In genomic region chr14:56293506-56293905, GRCh38 we compare ENCODE assay signal across 28 cellular contexts.
"Had no signal": no experiment of that assay in that cellular context is flagged by ENCODE, and none has a peak within 500 bp of the region (broad histone marks: within the 10 kb centered on the region; RNA-seq: fewer than 3 reads in every experiment).

No MANE protein-coding gene starts in this region.

- H3K9me3 ChIP-seq: gastrocnemius medialis, heart left ventricle, neutrophil, prostate gland, right atrium auricular region, sigmoid colon, testis, tibial artery, uterus had no signal

- H3K27me3 Mint-ChIP-seq: effector memory CD8-positive, alpha-beta T cell; memory B cell; type B pancreatic cell had no signal

- H3K4me3 ChIP-seq: gastrocnemius medialis, heart left ventricle, hepatocyte, lung, prostate gland, right atrium auricular region, sigmoid colon, testis, tibial artery, uterus had no signal

- H3K9ac ChIP-seq: parathyroid adenoma had no signal

- H3K4me1 ChIP-seq: gastrocnemius medialis, heart left ventricle, parathyroid adenoma, prostate gland, right atrium auricular region, sigmoid colon, testis, tibial artery, uterus had no signal

- H3K4me1 Mint-ChIP-seq: memory B cell had no signal

- H3K36me3 ChIP-seq: gastrocnemius medialis, prostate gland, uterus had no signal

- H3K79me2 ChIP-seq: hepatocyte, parathyroid adenoma had no signal

- H3K4me2 ChIP-seq: hepatocyte had no signal

- ATAC-seq: effector memory CD8-positive, alpha-beta T cell; esophagus mucosa; gastrocnemius medialis; heart left ventricle; left lobe of liver had no signal

- H3K36me3 Mint-ChIP-seq: natural killer cell had no signal

- H3K27ac ChIP-seq: epithelial cell of prostate, gastrocnemius medialis, heart left ventricle, hepatocyte, neutrophil, parathyroid adenoma, prostate gland, right atrium auricular region, sigmoid colon, testis, tibial artery, uterus had no signal

- H2AFZ ChIP-seq: hepatocyte, parathyroid adenoma had no signal

- H3K9me3 Mint-ChIP-seq: effector memory CD8-positive, alpha-beta T cell; memory B cell; natural killer cell; neural crest cell; type B pancreatic cell had no signal

- H3K4me3 Mint-ChIP-seq: effector memory CD8-positive, alpha-beta T cell; memory B cell; natural killer cell; neural crest cell; type B pancreatic cell had no signal

- DNase-seq: cerebellar nuclear complex; cortex of kidney; effector memory CD8-positive, alpha-beta T cell; foreskin fibroblast; gastrocnemius medialis; heart left ventricle; kidney; natural killer cell; sigmoid colon; stimulated activated CD4-positive, alpha-beta T cell treated with anti-CD3 and anti-CD28 coated beads, Interleukin-2, amount 100 ng/mL, for 24 hours; stimulated activated CD4-positive, alpha-beta T cell treated with anti-CD3 and anti-CD28 coated beads, Interleukin-4, amount 100 ng/mL, for 24 hours; stimulated activated naive CD4-positive, alpha-beta T cell; substantia nigra; testis; tibial artery; uterus had no signal

- H3K27me3 ChIP-seq: gastrocnemius medialis, heart left ventricle, hepatocyte, neutrophil, right atrium auricular region, sigmoid colon, testis, tibial artery, uterus had no signal

- H3K27ac Mint-ChIP-seq: effector memory CD8-positive, alpha-beta T cell; memory B cell; natural killer cell; type B pancreatic cell had no signal
